ENCODE assay signal across 19 cellular contexts in the genomic region with DNA sequence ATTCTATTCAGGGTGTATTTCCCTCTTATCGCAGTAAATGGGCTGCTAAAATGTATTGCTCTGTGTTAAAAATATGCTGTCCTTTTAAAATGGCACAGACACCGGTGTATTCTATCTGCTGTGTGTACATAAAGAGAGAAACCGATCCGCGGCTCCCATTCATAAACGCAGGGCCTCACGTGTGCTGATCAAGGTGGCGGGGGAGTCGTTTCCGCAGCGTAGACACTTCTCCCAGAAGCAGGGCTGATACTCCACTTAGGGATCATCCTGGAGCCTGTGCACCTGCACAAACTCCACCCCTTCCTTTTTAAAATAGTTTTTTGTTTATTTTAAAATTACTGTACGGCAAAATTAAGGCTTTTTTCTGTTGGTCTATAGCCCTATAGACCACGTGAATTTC.
DNase-seq lines count a peak whose midpoint lies in the region.
"Had no signal": no experiment of that assay in that cellular context is flagged by ENCODE, and none has a peak within 500 bp of the region (broad histone marks: within the 10 kb centered on the region; RNA-seq: fewer than 3 reads in every experiment).

No MANE protein-coding gene starts in this region.

- peak in 2 of 3 experiments; percentile 61 to 70 for DNase-seq in NCI-H1417 (lab: John Stamatoyannopoulos, UW)
- no peak for DNase-seq in NCI-H1417 treated with DMSO at 0.1 percent for 48 hours (lab: John Stamatoyannopoulos, UW)
- DNase-seq in NCI-H345 (lab: John Stamatoyannopoulos, UW) = peak; percentile 4
- no peak for DNase-seq in NCI-H345 treated with DMSO at 0.1 percent for 48 hours (lab: John Stamatoyannopoulos, UW; ENCODE audit: unreplicated experiment)
- DNase-seq in NCI-H1436 (lab: John Stamatoyannopoulos, UW) = peak; percentile 84
- peak; percentile 33 for DNase-seq in RPMI8226
- no peak for DNase-seq in SHP77 treated with DMSO at 0.1 percent for 48 hours (lab: John Stamatoyannopoulos, UW)
- no peak for DNase-seq in stimulated activated CD4-positive, alpha-beta T cell treated with anti-CD3 and anti-CD28 coated beads, Interleukin-4, amount 100 ng/mL, for 1 hour
- DNase-seq: ACHN; C1 segment of cervical spinal cord; CD8-positive, alpha-beta T cell; DMS79; MG63; NCI-H1930; NCI-H226; NCI-H526 treated with DMSO at 0.1 percent for 48 hours; NK-92 treated with Interleukin-12 subunit alpha and Interleukin-12 subunit beta, amount 100 ng/mL, for 24 hours; SJCRH30; T-cell had no signal

Comparison
In these comparisons a context has a peak if more than half of its experiments do, and no peak if none do; other contexts are left out.
1. DNase-seq: peak in NCI-H1417 (2 of 3), NCI-H345 (single experiment), NCI-H1436 (single experiment) and RPMI8226 (single experiment); none in NCI-H1417 treated with DMSO at 0.1 percent for 48 hours (single experiment), NCI-H345 treated with DMSO at 0.1 percent for 48 hours (single experiment), SHP77 treated with DMSO at 0.1 percent for 48 hours (single experiment) and stimulated activated CD4-positive, alpha-beta T cell treated with anti-CD3 and anti-CD28 coated beads, Interleukin-4, amount 100 ng/mL, for 1 hour (single experiment).